Comparison of ENCODE assay signal across 10 cellular contexts in genomic region chr15:59237854-59238252, GRCh38. TPM values are rescaled to one million over a fixed set of nuclear protein-coding genes. Genes with fewer than 3 reads are reported as not detected.
DNase-seq lines count a peak whose midpoint lies in the region; ATAC-seq, FAIRE-seq and TF ChIP-seq lines count a peak whose summit lies in the region.
"Had no signal": no experiment of that assay in that cellular context is flagged by ENCODE, and none has a peak within 500 bp of the region (broad histone marks: within the 10 kb centered on the region; RNA-seq: fewer than 3 reads in every experiment).

No MANE protein-coding gene starts in this region.

- peaks cover 2% of the 10 kb centered on the region for H3K36me3 Mint-ChIP-seq in IgD-negative memory B cell
- peaks cover 0 to 20% of the 10 kb centered on the region in 2 donors for H3K36me3 Mint-ChIP-seq in naive B cell

- in situ Hi-C loops in GM18951 (cut with MboI; ENCODE audit: low sequenced_read_pairs, unreplicated experiment), result no loop called here

- H3K4me1 Mint-ChIP-seq in IgD-negative memory B cell, result peaks cover 25 to 28% (median 26%) of the 10 kb centered on the region in 3 donors
- peaks cover 24 to 48% (median 38%) of the 10 kb centered on the region in 3 donors for H3K4me1 Mint-ChIP-seq in naive B cell
- H3K4me1 Mint-ChIP-seq: activated CD4-positive, alpha-beta T cell treated with anti-CD3 and anti-CD28 coated beads for 36 hours had no signal

- FAIRE-seq in HTR-8/SVneo (lab: Jason Lieb, UNC), result no peak

- no peak for DNase-seq in naive B cell
- no peak for DNase-seq in nucleus accumbens (lab: John Stamatoyannopoulos, UW)
- no peak for DNase-seq in NCI-H748 (lab: John Stamatoyannopoulos, UW; ENCODE audit: unreplicated experiment)
- DNase-seq in HTR-8/SVneo (ENCODE audit: insufficient read length, low spot score), result no peak
- DNase-seq in NCI-H510A (lab: John Stamatoyannopoulos, UW), result no peak
- DNase-seq: activated CD4-positive, alpha-beta T cell treated with anti-CD3 and anti-CD28 coated beads for 36 hours; midbrain had no signal

- peak; percentile 36 for TF ChIP-seq POLR2A in GM18951 (IDR thresholded peaks at IDR 0.05; ENCODE audit: extremely low read depth, insufficient read depth, insufficient read length)

- ATAC-seq in HG02678 (IDR thresholded peaks at IDR 0.05; ENCODE audit: unreplicated experiment), result peak; percentile 56
- no peak for ATAC-seq in naive B cell (ENCODE audit: low read depth in 2 of 2)
- ATAC-seq: activated CD4-positive, alpha-beta T cell treated with anti-CD3 and anti-CD28 coated beads for 36 hours had no signal

- peak overlapping the region in 3 of 4 donors; percentile 35 to 71 (median 62) for H3K4me3 Mint-ChIP-seq in IgD-negative memory B cell
- peak overlapping the region in 4 of 8 donors; percentile 25 to 55 (median 44) for H3K4me3 Mint-ChIP-seq in naive B cell
- H3K4me3 Mint-ChIP-seq: activated CD4-positive, alpha-beta T cell treated with anti-CD3 and anti-CD28 coated beads for 36 hours had no signal

- H3K27me3 Mint-ChIP-seq in IgD-negative memory B cell (no peaks in the 10 kb centered on the region), naive B cell (no peaks in the 10 kb centered on the region)
- H3K27me3 Mint-ChIP-seq: activated CD4-positive, alpha-beta T cell treated with anti-CD3 and anti-CD28 coated beads for 36 hours had no signal

- H3K9me3 Mint-ChIP-seq in IgD-negative memory B cell (no peaks in the 10 kb centered on the region), naive B cell (peaks cover 0 to 3% (median 0%) of the 10 kb centered on the region in 7 donors)

- H3K27ac Mint-ChIP-seq in IgD-negative memory B cell (peak overlapping the region in 1 of 3 donors; percentile 18), naive B cell (peak overlapping the region in 4 of 6 donors; percentile 3 to 74 (median 20))
- H3K27ac Mint-ChIP-seq: activated CD4-positive, alpha-beta T cell treated with anti-CD3 and anti-CD28 coated beads for 36 hours had no signal

RNA-seq across cellular contexts. Expression of gene LDHAL6B, which starts 31.2 kb away (rescaled TPM):
- not detected for polyA plus RNA-seq in IgD-negative memory B cell
- under 1 TPM in 5 of 6 donors, not detected in 1; 0.14 to 0.54 (median 0.33) TPM for polyA plus RNA-seq in naive B cell (ENCODE audit: low read depth in 6 of 6)
